ENCODE assay signal across 1 cellular context in the genomic region with DNA sequence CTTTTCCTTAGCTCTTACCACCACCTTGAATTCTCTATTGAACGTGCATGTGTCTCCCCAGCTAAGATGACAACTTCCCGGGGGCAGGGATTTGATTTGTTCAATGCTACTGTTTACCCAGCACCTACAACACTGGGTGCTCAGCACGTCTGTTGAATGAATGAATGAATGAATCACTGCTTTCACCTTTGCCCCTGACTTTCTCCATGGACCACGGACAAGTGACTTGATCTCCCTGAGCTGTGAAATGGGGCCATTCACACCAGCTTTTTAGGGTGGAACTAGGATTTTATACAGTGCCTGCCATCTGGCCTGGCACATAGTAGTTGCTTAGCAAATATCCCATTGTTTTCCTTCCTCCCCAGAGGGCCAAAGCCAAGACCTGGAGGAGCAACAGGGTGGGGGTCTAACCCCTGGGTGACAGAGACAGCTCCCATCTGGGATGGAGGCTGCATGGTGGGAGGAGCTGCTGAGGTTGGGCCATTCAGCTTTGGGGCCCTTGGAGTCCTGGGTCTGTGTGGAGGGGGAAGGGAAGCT.
TF ChIP-seq lines count a peak whose summit lies in the region.

No MANE protein-coding gene starts in this region.

TF ChIP-seq in K562, 482 proteins besides CTCF, POLR2A, EP300 and RAD21:
- TF ChIP-seq ZNF175 (CRISPR knock-in tag; IDR thresholded peaks at IDR 0.05; ENCODE audit: low read depth) (no peak), PHB2 (IDR thresholded peaks at IDR 0.05; ENCODE audit: low read depth) (no peak), ZBTB7A (IDR thresholded peaks at IDR 0.05; ENCODE audit: borderline replicate concordance, control insufficient read depth, low read depth, low read length) (no peak), KDM1A (IDR thresholded peaks at IDR 0.05) (peak in 1 of 2 experiments; percentile 38; a peak in 1 of 4 replicates), ZKSCAN1 (IDR thresholded peaks at IDR 0.05; ENCODE audit: low read depth, low read length) (peak; percentile 97), MGA (IDR thresholded peaks at IDR 0.05) (no peak), IRF1 (CRISPR knock-in tag; IDR thresholded peaks at IDR 0.05; ENCODE audit: borderline replicate concordance) (no peak), ZNF212 (CRISPR knock-in tag; IDR thresholded peaks at IDR 0.05) (no peak), TOE1 (IDR thresholded peaks at IDR 0.05; ENCODE audit: borderline replicate concordance) (no peak), TOE1 (CRISPR knock-in tag; IDR thresholded peaks at IDR 0.05; ENCODE audit: borderline replicate concordance, low read depth) (no peak), FOXK1 (CRISPR knock-in tag; IDR thresholded peaks at IDR 0.05; ENCODE audit: borderline replicate concordance) (no peak), LEF1 (IDR thresholded peaks at IDR 0.05) (no peak), BCL6 (CRISPR knock-in tag; IDR thresholded peaks at IDR 0.05) (no peak), ZNF311 (CRISPR knock-in tag; IDR thresholded peaks at IDR 0.05) (no peak), TBP (optimal IDR thresholded peaks at IDR 0.05; ENCODE audit: low read depth, low read length) (no peak), IRF2 (CRISPR knock-in tag; IDR thresholded peaks at IDR 0.05) (no peak), ZNF24 (IDR thresholded peaks at IDR 0.05) (peak; percentile 94), SETDB1 (IDR thresholded peaks at IDR 0.05; ENCODE audit: low read length) (no peak), BRF1 (IDR thresholded peaks at IDR 0.05; ENCODE audit: borderline replicate concordance, extremely low read depth, insufficient read length) (no peak), ZNF146 (CRISPR knock-in tag; IDR thresholded peaks at IDR 0.05; ENCODE audit: unreplicated experiment) (no peak), ZKSCAN8 (CRISPR knock-in tag; IDR thresholded peaks at IDR 0.05) (no peak), NFATC3 (IDR thresholded peaks at IDR 0.05) (no peak), RBM25 (IDR thresholded peaks at IDR 0.05; ENCODE audit: low read depth, low read length, severe bottlenecking) (peak; percentile 30), TAF7 (tag; IDR thresholded peaks at IDR 0.05) (no peak), ZNF121 (CRISPR knock-in tag; conservative IDR thresholded peaks at IDR 0.05) (no peak)
- TF ChIP-seq, protein P1, sequence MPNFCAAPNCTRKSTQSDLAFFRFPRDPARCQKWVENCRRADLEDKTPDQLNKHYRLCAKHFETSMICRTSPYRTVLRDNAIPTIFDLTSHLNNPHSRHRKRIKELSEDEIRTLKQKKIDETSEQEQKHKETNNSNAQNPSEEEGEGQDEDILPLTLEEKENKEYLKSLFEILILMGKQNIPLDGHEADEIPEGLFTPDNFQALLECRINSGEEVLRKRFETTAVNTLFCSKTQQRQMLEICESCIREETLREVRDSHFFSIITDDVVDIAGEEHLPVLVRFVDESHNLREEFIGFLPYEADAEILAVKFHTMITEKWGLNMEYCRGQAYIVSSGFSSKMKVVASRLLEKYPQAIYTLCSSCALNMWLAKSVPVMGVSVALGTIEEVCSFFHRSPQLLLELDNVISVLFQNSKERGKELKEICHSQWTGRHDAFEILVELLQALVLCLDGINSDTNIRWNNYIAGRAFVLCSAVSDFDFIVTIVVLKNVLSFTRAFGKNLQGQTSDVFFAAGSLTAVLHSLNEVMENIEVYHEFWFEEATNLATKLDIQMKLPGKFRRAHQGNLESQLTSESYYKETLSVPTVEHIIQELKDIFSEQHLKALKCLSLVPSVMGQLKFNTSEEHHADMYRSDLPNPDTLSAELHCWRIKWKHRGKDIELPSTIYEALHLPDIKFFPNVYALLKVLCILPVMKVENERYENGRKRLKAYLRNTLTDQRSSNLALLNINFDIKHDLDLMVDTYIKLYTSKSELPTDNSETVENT (CRISPR knock-in tag; IDR thresholded peaks at IDR 0.05): no peak
- TF ChIP-seq, protein P2, sequence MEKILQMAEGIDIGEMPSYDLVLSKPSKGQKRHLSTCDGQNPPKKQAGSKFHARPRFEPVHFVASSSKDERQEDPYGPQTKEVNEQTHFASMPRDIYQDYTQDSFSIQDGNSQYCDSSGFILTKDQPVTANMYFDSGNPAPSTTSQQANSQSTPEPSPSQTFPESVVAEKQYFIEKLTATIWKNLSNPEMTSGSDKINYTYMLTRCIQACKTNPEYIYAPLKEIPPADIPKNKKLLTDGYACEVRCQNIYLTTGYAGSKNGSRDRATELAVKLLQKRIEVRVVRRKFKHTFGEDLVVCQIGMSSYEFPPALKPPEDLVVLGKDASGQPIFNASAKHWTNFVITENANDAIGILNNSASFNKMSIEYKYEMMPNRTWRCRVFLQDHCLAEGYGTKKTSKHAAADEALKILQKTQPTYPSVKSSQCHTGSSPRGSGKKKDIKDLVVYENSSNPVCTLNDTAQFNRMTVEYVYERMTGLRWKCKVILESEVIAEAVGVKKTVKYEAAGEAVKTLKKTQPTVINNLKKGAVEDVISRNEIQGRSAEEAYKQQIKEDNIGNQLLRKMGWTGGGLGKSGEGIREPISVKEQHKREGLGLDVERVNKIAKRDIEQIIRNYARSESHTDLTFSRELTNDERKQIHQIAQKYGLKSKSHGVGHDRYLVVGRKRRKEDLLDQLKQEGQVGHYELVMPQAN (IDR thresholded peaks at IDR 0.05; ENCODE audit: borderline replicate concordance): no peak
